ENCODE assay signal across 21 cellular contexts in the genomic region with DNA sequence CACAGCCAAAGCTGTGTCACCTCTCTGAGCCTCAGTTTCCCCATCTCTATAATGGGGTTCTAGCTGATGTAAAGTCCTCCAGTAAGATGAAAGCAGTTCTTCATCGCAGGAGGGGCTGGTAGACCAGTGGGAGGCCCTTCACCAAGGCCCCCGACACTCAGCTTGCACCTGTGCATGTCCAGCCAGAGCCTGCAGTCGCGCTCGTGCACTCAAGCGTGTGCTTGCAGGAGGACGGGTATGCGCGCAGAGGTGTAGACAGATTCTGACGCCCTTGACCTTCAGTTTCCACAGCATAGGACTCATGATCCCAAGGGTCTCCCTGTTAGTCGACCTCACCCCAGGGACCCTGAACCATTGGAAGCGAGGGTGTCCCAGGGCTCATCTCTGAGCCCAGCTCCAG.
"Had no signal": no experiment of that assay in that cellular context is flagged by ENCODE, and none has a peak within 500 bp of the region (broad histone marks: within the 10 kb centered on the region; RNA-seq: fewer than 3 reads in every experiment).

No MANE protein-coding gene starts in this region.

- H3K9me3 Mint-ChIP-seq: naive B cell had no signal

- H3K27me3 Mint-ChIP-seq: type B pancreatic cell had no signal

- H3K27ac ChIP-seq: coronary artery, foreskin keratinocyte, parathyroid adenoma, psoas muscle, sigmoid colon, skin epidermis, thyroid gland, uterus had no signal

- H3K4me3 ChIP-seq: coronary artery, psoas muscle, sigmoid colon, skin epidermis, thyroid gland, uterus had no signal

- H3K27me3 ChIP-seq: foreskin keratinocyte, sigmoid colon, thyroid gland, uterus had no signal

- DNase-seq: effector CD4-positive, alpha-beta T cell; endodermal cell; erythroblast; foreskin keratinocyte; left ventricle myocardium superior; mesendoderm; naive B cell; occipital lobe; psoas muscle; sigmoid colon; stimulated activated CD4-positive, alpha-beta T cell treated with anti-CD3 and anti-CD28 coated beads, Interleukin-12 subunit alpha, Interleukin-12 subunit beta, amount 100 ng/mL, for 4 hours; stimulated activated naive CD4-positive, alpha-beta T cell treated with Interleukin-2 at 50 U/mL for 16 hours; thyroid gland; uterus had no signal

- H3K36me3 Mint-ChIP-seq: naive B cell, type B pancreatic cell had no signal

- H3K4me1 ChIP-seq: foreskin keratinocyte, parathyroid adenoma, psoas muscle, sigmoid colon, thyroid gland, uterus had no signal

- H3K4me1 Mint-ChIP-seq: endodermal cell, naive B cell, nephron had no signal

- ATAC-seq: foreskin keratinocyte, left colon, left ventricle myocardium superior, psoas muscle had no signal

- H3K9me3 ChIP-seq: psoas muscle, sigmoid colon, thyroid gland, uterus had no signal

- H3K4me3 Mint-ChIP-seq: endodermal cell, naive B cell, nephron, type B pancreatic cell had no signal

- H3K9ac ChIP-seq: parathyroid adenoma had no signal

- H3K27ac Mint-ChIP-seq: endodermal cell, nephron, type B pancreatic cell had no signal

- FAIRE-seq: endothelial cell of umbilical vein had no signal

- H3K36me3 ChIP-seq: sigmoid colon, thyroid gland, uterus had no signal
